In genomic region chr11:83092488-83093384, GRCh38 we compare ENCODE assay signal across 12 cellular contexts. TPM values are rescaled to one million over a fixed set of nuclear protein-coding genes. Genes with fewer than 3 reads are reported as not detected.
DNase-seq lines count a peak whose midpoint lies in the region; ATAC-seq, FAIRE-seq and TF ChIP-seq lines count a peak whose summit lies in the region.
"Had no signal": no experiment of that assay in that cellular context is flagged by ENCODE, and none has a peak within 500 bp of the region (broad histone marks: within the 10 kb centered on the region; RNA-seq: fewer than 3 reads in every experiment).

No MANE protein-coding gene starts in this region.

- POLR2A ChIA-PET in PC-9 (lab: Charles Lee; ENCODE audit: unreplicated experiment): no interaction called here

- H3K79me2 ChIP-seq in PC-9 (ENCODE audit: low read depth) (no peaks in the 10 kb centered on the region), Karpas-422 (ENCODE audit: low read length) (no peaks in the 10 kb centered on the region)

- intact Hi-C loops in PC-9 (cut with micrococcal nuclease; ENCODE audit: unreplicated experiment) (loop anchor here (2.0 kb wide), 1 partner anchor 64 kb away; the partner anchor contains the start of gene PCF11), natural killer cell (cut with micrococcal nuclease) (no loop called here)

- CTCF ChIA-PET in PC-9 (lab: Charles Lee): no interaction called here

- H3K27me3 ChIP-seq in PC-9 (ENCODE audit: insufficient read depth, low read depth): no peaks in the 10 kb centered on the region
- H3K27me3 ChIP-seq in small intestine (ENCODE audit: control insufficient read depth in 2 of 2, insufficient read depth in 2 of 2, low read length in 2 of 2): no peaks in the 10 kb centered on the region
- no peaks in the 10 kb centered on the region for H3K27me3 ChIP-seq in Karpas-422 (ENCODE audit: low read length)

- no TSS peak for BruUV-seq in PC-9 (replicated peaks; lab: Mats Ljungman, UMichigan)

- H3K4me1 Mint-ChIP-seq in natural killer cell: no peaks in the 10 kb centered on the region

- H3K9me3 Mint-ChIP-seq in natural killer cell: no peaks in the 10 kb centered on the region
- H3K9me3 Mint-ChIP-seq: activated CD4-positive, alpha-beta T cell treated with anti-CD3 and anti-CD28 coated beads, Interleukin-2, amount 10 ng/mL, durations not matched to agents 24 days and 14 days had no signal

- DNase-seq in HCEC 1CT: peak; percentile 34
- DNase-seq in PC-9: peak; percentile 38 to 94
- peak; percentile 49 for DNase-seq in glomerular visceral epithelial cell (ENCODE audit: extremely low spot score)
- DNase-seq in small intestine: peak; percentile 97
- DNase-seq in NCI-H1092 treated with DMSO at 0.1 percent for 48 hours (lab: John Stamatoyannopoulos, UW): no peak
- no peak for DNase-seq in natural killer cell
- no peak for DNase-seq in Karpas-422
- DNase-seq: activated CD4-positive, alpha-beta T cell treated with anti-CD3 and anti-CD28 coated beads, Interleukin-2, amount 10 ng/mL, durations not matched to agents 24 days and 14 days; amygdala; NCI-H748 treated with DMSO at 0.1 percent for 48 hours had no signal

- FAIRE-seq in small intestine (lab: Jason Lieb, UNC): no peak
- FAIRE-seq: frontal cortex, GM12892 had no signal

- no peaks in the 10 kb centered on the region for H3K27me3 Mint-ChIP-seq in natural killer cell (ENCODE audit: low read depth in 2 of 2)
- H3K27me3 Mint-ChIP-seq: activated CD4-positive, alpha-beta T cell treated with anti-CD3 and anti-CD28 coated beads, Interleukin-2, amount 10 ng/mL, durations not matched to agents 24 days and 14 days had no signal

- no peak overlapping the region for H3K9ac ChIP-seq in Karpas-422 (ENCODE audit: low read length)

- peaks cover 18% of the 10 kb centered on the region for H3K4me1 ChIP-seq in PC-9 (replicated peaks; ENCODE audit: insufficient read depth)
- no peaks in the 10 kb centered on the region for H3K4me1 ChIP-seq in small intestine (ENCODE audit: control insufficient read depth in 2 of 2, insufficient read depth in 1 of 2, low read depth in 1 of 2, low read length in 1 of 2)
- no peaks in the 10 kb centered on the region for H3K4me1 ChIP-seq in Karpas-422 (ENCODE audit: low read length)

- H3K4me3 Mint-ChIP-seq in natural killer cell: no peak overlapping the region
- H3K4me3 Mint-ChIP-seq: activated CD4-positive, alpha-beta T cell treated with anti-CD3 and anti-CD28 coated beads, Interleukin-2, amount 10 ng/mL, durations not matched to agents 24 days and 14 days had no signal

- ATAC-seq in natural killer cell: no peak

- no peaks in the 10 kb centered on the region for H3K36me3 Mint-ChIP-seq in natural killer cell

- H3F3A ChIP-seq in PC-9 (ENCODE audit: insufficient read depth, low read depth): peaks cover 18% of the 10 kb centered on the region

- H2AFZ ChIP-seq in PC-9 (no peak overlapping the region), Karpas-422 (ENCODE audit: low read length) (no peak overlapping the region)

- H3K4me2 ChIP-seq in PC-9 (peak overlapping the region; percentile 29), Karpas-422 (ENCODE audit: low read depth, low read length, poor library complexity, severe bottlenecking) (no peak overlapping the region)

- no peaks in the 10 kb centered on the region for H3K9me3 ChIP-seq in PC-9 (ENCODE audit: insufficient read depth, low read depth)
- H3K9me3 ChIP-seq in small intestine (ENCODE audit: control insufficient read depth, low read depth): no peaks in the 10 kb centered on the region
- no peaks in the 10 kb centered on the region for H3K9me3 ChIP-seq in Karpas-422 (ENCODE audit: low read length)

- no peak for TF ChIP-seq CTCF in PC-9 (conservative IDR thresholded peaks at IDR 0.05)
- TF ChIP-seq CTCF in natural killer cell (IDR thresholded peaks at IDR 0.05): no peak

- H3K9me2 ChIP-seq in PC-9 (ENCODE audit: insufficient read depth) (no peaks in the 10 kb centered on the region), Karpas-422 (replicated peaks; ENCODE audit: insufficient read depth, low read length) (no peaks in the 10 kb centered on the region)

- no peak overlapping the region for H3K4me3 ChIP-seq in PC-9
- no peak overlapping the region for H3K4me3 ChIP-seq in small intestine (ENCODE audit: low read depth in 1 of 2, low read length in 2 of 2)
- no peak overlapping the region for H3K4me3 ChIP-seq in Karpas-422 (ENCODE audit: low read length)

- no peak overlapping the region for H3K27ac Mint-ChIP-seq in natural killer cell
- H3K27ac Mint-ChIP-seq: activated CD4-positive, alpha-beta T cell treated with anti-CD3 and anti-CD28 coated beads, Interleukin-2, amount 10 ng/mL, durations not matched to agents 24 days and 14 days had no signal

- 17 to 64% (median 27%) methylated on average over 2 of the region's 2 CpGs for WGBS in small intestine, 3 donors

- H3K36me3 ChIP-seq in PC-9 (ENCODE audit: low read depth) (no peaks in the 10 kb centered on the region), small intestine (ENCODE audit: control insufficient read depth in 2 of 2, insufficient read depth in 2 of 2, low read length in 2 of 2) (no peaks in the 10 kb centered on the region), Karpas-422 (ENCODE audit: insufficient read depth, low read length) (no peaks in the 10 kb centered on the region)

- H4K20me1 ChIP-seq in PC-9 (ENCODE audit: insufficient read depth) (0 out of 2 replicates have a peak, but pooled peaks cover under 1% of the 10 kb centered on the region), Karpas-422 (ENCODE audit: insufficient read depth, low read depth, low read length) (no peaks in the 10 kb centered on the region)

- H3K27ac ChIP-seq in PC-9: no peak overlapping the region
- H3K27ac ChIP-seq in small intestine (ENCODE audit: low read depth in 1 of 2, low read length in 1 of 2): peak overlapping the region; percentile 38 to 78
- H3K27ac ChIP-seq in Karpas-422 (ENCODE audit: low read length): no peak overlapping the region

RNA-seq across cellular contexts. Expression of gene RAB30, which starts 21.0 kb away (rescaled TPM):
- total RNA-seq in PC-9 (2021): 3.2 and 3.6 TPM in 2 replicates
- 10 to 100 TPM in 2 of 3 donors, 1 to 10 TPM in 1; 3.2 to 15.9 (median 13.0) TPM for polyA plus RNA-seq in small intestine
- total RNA-seq in natural killer cell: 10 to 100 TPM; 10.2 to 23.3 (median 20.5) TPM
- 66.5 and 66.7 TPM in 2 replicates for total RNA-seq in Karpas-422 (2014; rRNA removed; shearing (Covaris generic); ENCODE audit: low replicate concordance)

Comparison
In these comparisons a context has a peak if more than half of its experiments do, and no peak if none do; other contexts are left out.
1. DNase-seq: peak in HCEC 1CT (single experiment), PC-9 (2 of 2), glomerular visceral epithelial cell (single experiment) and small intestine (single experiment); none in NCI-H1092 treated with DMSO at 0.1 percent for 48 hours (single experiment), natural killer cell (single experiment) and Karpas-422 (single experiment).
2. H3K27ac ChIP-seq: peak in small intestine (2 of 2); none in PC-9 (single experiment) and Karpas-422 (single experiment).